Comparison of ENCODE assay signal across 12 cellular contexts in genomic region chr5:180920710-180921109, GRCh38. TPM values are rescaled to one million over a fixed set of nuclear protein-coding genes. Genes with fewer than 3 reads are reported as not detected.
"Had no signal": no experiment of that assay in that cellular context is flagged by ENCODE, and none has a peak within 500 bp of the region (broad histone marks: within the 10 kb centered on the region; RNA-seq: fewer than 3 reads in every experiment).

No MANE protein-coding gene starts in this region.

- H3K36me3 ChIP-seq: HAP-1 had no signal

- H2AFZ ChIP-seq: GM23248, GM23338 had no signal

- H3K9me3 ChIP-seq: HAP-1 had no signal

- H3K4me3 ChIP-seq: GM23248, GM23338, HAP-1 had no signal

- FAIRE-seq: H1, H54 had no signal

- H3K9ac ChIP-seq: GM23248 had no signal

- H3K27ac ChIP-seq: GM23248 had no signal

- H3K4me2 ChIP-seq: GM23338 had no signal

- ATAC-seq: GM23338, HCT116 had no signal

- DNase-seq: GM23248, GOT3, H7, H9, HCEC 1CT, HFFc6 had no signal

RNA-seq across cellular contexts. Expression of gene BTNL8, which starts 21.8 kb away (rescaled TPM):
- total RNA-seq: GM23248, GM23338, H4, HFFc6 had no signal
